ENCODE assay signal across 28 cellular contexts in genomic region chr3:63441262-63441661, GRCh38.
"Had no signal": no experiment of that assay in that cellular context is flagged by ENCODE, and none has a peak within 500 bp of the region (broad histone marks: within the 10 kb centered on the region; RNA-seq: fewer than 3 reads in every experiment).

No MANE protein-coding gene starts in this region.

- H3K36me3 ChIP-seq: breast epithelium, esophagus squamous epithelium, heart right ventricle, left ventricle myocardium inferior, prostate gland, sigmoid colon had no signal

- H3K27ac ChIP-seq: breast epithelium, epithelial cell of prostate, esophagus squamous epithelium, heart right ventricle, left ventricle myocardium inferior, prostate gland, sigmoid colon, testis, VCaP had no signal

- H3K9me3 ChIP-seq: breast epithelium, esophagus squamous epithelium, heart right ventricle, left ventricle myocardium inferior, prostate gland, sigmoid colon, testis had no signal

- ATAC-seq: activated naive CD4-positive, alpha-beta T cell treated with anti-CD3 and anti-CD28 coated beads, Interleukin-2, amount 50 U/mL, for 72 hours; activated T-cell treated with anti-CD3 and anti-CD28 coated beads, Interleukin-2, amount 50 U/mL, for 72 hours; heart right ventricle had no signal

- DNase-seq: activated CD4-positive, alpha-beta T cell treated with anti-CD3 and anti-CD28 coated beads for 4 hours; activated CD4-positive, alpha-beta T cell treated with anti-CD3 and anti-CD28 coated beads, Interleukin-2, amount 50 U/mL, for 4 hours; activated naive CD4-positive, alpha-beta T cell; activated T-cell treated with anti-CD3 and anti-CD28 coated beads for 4 hours; activated T-cell treated with anti-CD3 and anti-CD28 coated beads, Interleukin-2, amount 50 U/mL, for 72 hours; central memory CD4-positive, alpha-beta T cell; dermis blood vessel endothelial cell; effector CD8-positive, alpha-beta T cell; esophagus squamous epithelium; foreskin melanocyte; heart right ventricle; kidney glomerular epithelial cell; left ventricle myocardium inferior; mesendoderm; retina; sigmoid colon; stimulated activated CD4-positive, alpha-beta T cell treated with anti-CD3 and anti-CD28 coated beads, Interleukin-15, amount 100 ng/mL, for 24 hours; stimulated activated CD4-positive, alpha-beta T cell treated with anti-CD3 and anti-CD28 coated beads, Interleukin-2, amount 100 ng/mL, for 24 hours; stimulated activated naive CD4-positive, alpha-beta T cell; testis; trophoblast cell had no signal

- H3K4me1 ChIP-seq: breast epithelium, esophagus squamous epithelium, heart right ventricle, left ventricle myocardium inferior, prostate gland, sigmoid colon, testis had no signal

- H3K4me3 ChIP-seq: breast epithelium, esophagus squamous epithelium, heart right ventricle, left ventricle myocardium inferior, lung, prostate gland, sigmoid colon, smooth muscle cell, testis had no signal

- H3K27me3 ChIP-seq: breast epithelium, sigmoid colon, testis had no signal
